In the genomic region with DNA sequence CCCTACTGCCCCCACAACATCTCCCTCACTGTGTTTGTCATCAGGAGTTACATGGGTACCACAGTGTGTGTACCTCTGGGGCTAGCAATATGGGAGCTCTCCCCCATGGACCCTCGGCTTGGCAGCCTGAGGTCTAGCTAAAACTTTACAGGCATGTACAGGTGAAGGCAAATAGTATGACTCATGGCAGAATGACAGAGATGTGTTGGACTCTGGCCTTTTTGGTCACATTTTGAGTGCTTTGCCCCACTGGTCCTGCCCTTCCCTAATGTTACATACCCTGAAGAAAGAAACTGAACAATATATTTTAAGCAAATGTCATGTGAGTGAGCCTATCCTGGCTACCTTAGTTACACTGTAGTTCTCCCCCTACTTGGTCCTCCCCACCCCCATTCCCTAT, we compare ENCODE assay signal across 22 cellular contexts.
"Had no signal": no experiment of that assay in that cellular context is flagged by ENCODE, and none has a peak within 500 bp of the region (broad histone marks: within the 10 kb centered on the region; RNA-seq: fewer than 3 reads in every experiment).

No MANE protein-coding gene starts in this region.

- H3K4me3 ChIP-seq: gastroesophageal sphincter, lung, psoas muscle, right lobe of liver, spleen, stomach, thoracic aorta, transverse colon had no signal

- H3K27ac ChIP-seq: gastroesophageal sphincter, psoas muscle, right lobe of liver, spleen, stomach, thoracic aorta, transverse colon had no signal

- H3K9me3 ChIP-seq: gastroesophageal sphincter, psoas muscle, right lobe of liver, spleen, stomach, thoracic aorta, transverse colon had no signal

- H3K27me3 ChIP-seq: gastroesophageal sphincter, right lobe of liver, stomach, transverse colon had no signal

- DNase-seq: effector memory CD4-positive, alpha-beta T cell; hippocampal formation; kidney glomerular epithelial cell; left ventricle myocardium superior; mesenchymal stem cell; midbrain; naive B cell; nephron progenitor cell; psoas muscle; retina; right lobe of liver; spleen; stimulated activated CD4-positive, alpha-beta T cell treated with anti-CD3 and anti-CD28 coated beads, Interleukin-2, amount 100 ng/mL, for 24 hours; stimulated activated CD4-positive, alpha-beta T cell treated with anti-CD3 and anti-CD28 coated beads, Interleukin-4, amount 100 ng/mL, for 4 hours; stimulated activated naive CD4-positive, alpha-beta T cell; stomach; substantia nigra; transverse colon had no signal

- ATAC-seq: esophagus mucosa, gastroesophageal sphincter, left ventricle myocardium superior, psoas muscle had no signal

- H3K36me3 ChIP-seq: gastroesophageal sphincter, right lobe of liver, spleen, stomach, thoracic aorta, transverse colon had no signal

- H3K4me1 ChIP-seq: gastroesophageal sphincter, psoas muscle, right lobe of liver, spleen, stomach, transverse colon had no signal
